ENCODE assay signal across 21 cellular contexts in the genomic region with DNA sequence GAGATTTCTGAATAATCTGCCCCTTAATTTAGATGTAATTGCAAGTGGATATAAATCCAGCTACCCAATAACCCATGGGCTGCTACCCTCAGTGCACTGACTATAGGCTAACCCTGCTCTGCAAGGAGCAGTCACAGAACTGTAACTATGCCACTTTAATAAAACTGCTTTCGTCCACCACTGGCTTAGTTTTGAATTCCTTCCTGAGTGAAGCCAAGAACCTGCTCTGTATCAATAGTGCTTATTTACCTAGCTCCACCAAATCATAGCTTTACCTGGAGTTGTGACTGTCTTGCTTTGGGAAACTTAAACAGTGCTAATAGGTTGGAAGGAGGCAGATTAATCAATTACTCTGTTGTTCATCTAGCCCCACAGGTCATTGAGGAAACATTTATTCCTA.
"Had no signal": no experiment of that assay in that cellular context is flagged by ENCODE, and none has a peak within 500 bp of the region (broad histone marks: within the 10 kb centered on the region; RNA-seq: fewer than 3 reads in every experiment).

No MANE protein-coding gene starts in this region.

- H3K4me3 Mint-ChIP-seq: immature natural killer cell, mesothelial cell of epicardium had no signal

- H3K4me3 ChIP-seq: coronary artery, dorsolateral prefrontal cortex, esophagus muscularis mucosa, gastroesophageal sphincter, heart left ventricle, hepatocyte, lower lobe of right lung, mucosa of descending colon had no signal

- H3K36me3 ChIP-seq: esophagus muscularis mucosa, gastroesophageal sphincter, heart left ventricle, lower lobe of right lung had no signal

- DNase-seq: dermis blood vessel endothelial cell; dorsolateral prefrontal cortex; effector CD4-positive, alpha-beta T cell; effector memory CD4-positive, alpha-beta T cell; foreskin keratinocyte; heart left ventricle; hypothalamus; immature natural killer cell; islet precursor cell; kidney; kidney glomerular epithelial cell; left colon; left ventricle myocardium superior; lower lobe of right lung; mesenchymal stem cell; mucosa of descending colon had no signal

- H3K27ac ChIP-seq: coronary artery, dorsolateral prefrontal cortex, esophagus muscularis mucosa, foreskin keratinocyte, gastroesophageal sphincter, heart left ventricle, hepatocyte, lower lobe of right lung had no signal

- H3K4me1 ChIP-seq: esophagus muscularis mucosa, foreskin keratinocyte, gastroesophageal sphincter, heart left ventricle, lower lobe of right lung had no signal

- H3K9me3 ChIP-seq: esophagus muscularis mucosa, gastroesophageal sphincter, heart left ventricle, lower lobe of right lung had no signal

- H3K27me3 ChIP-seq: dorsolateral prefrontal cortex, esophagus muscularis mucosa, foreskin keratinocyte, gastroesophageal sphincter, heart left ventricle, hepatocyte had no signal

- H3K27ac Mint-ChIP-seq: immature natural killer cell, mesothelial cell of epicardium had no signal

- H3K36me3 Mint-ChIP-seq: immature natural killer cell, mesothelial cell of epicardium had no signal

- H3K4me1 Mint-ChIP-seq: immature natural killer cell, mesothelial cell of epicardium had no signal
